In genomic region chr7:11272352-11272751, GRCh38 we compare ENCODE assay signal across 24 cellular contexts.
"Had no signal": no experiment of that assay in that cellular context is flagged by ENCODE, and none has a peak within 500 bp of the region (broad histone marks: within the 10 kb centered on the region; RNA-seq: fewer than 3 reads in every experiment).

No MANE protein-coding gene starts in this region.

- H3K27me3 ChIP-seq: colonic mucosa, dorsolateral prefrontal cortex, esophagus muscularis mucosa, esophagus squamous epithelium, foreskin keratinocyte, gastrocnemius medialis, gastroesophageal sphincter, heart left ventricle, heart right ventricle had no signal

- H3K9me3 ChIP-seq: colonic mucosa, esophagus muscularis mucosa, esophagus squamous epithelium, gastrocnemius medialis, gastroesophageal sphincter, heart left ventricle, heart right ventricle had no signal

- H3K36me3 ChIP-seq: colonic mucosa, esophagus muscularis mucosa, esophagus squamous epithelium, gastrocnemius medialis, gastroesophageal sphincter, heart left ventricle, heart right ventricle had no signal

- DNase-seq: colonic mucosa; cortex of kidney; dermis blood vessel endothelial cell; dorsolateral prefrontal cortex; effector CD4-positive, alpha-beta T cell; effector CD8-positive, alpha-beta T cell; effector memory CD4-positive, alpha-beta T cell; effector memory CD8-positive, alpha-beta T cell; endodermal cell; erythroblast; esophagus squamous epithelium; foreskin fibroblast; foreskin keratinocyte; foreskin melanocyte; gastrocnemius medialis; glutamatergic neuron; head of caudate nucleus; heart left ventricle; heart right ventricle had no signal

- H3K4me1 ChIP-seq: colonic mucosa, esophagus muscularis mucosa, esophagus squamous epithelium, foreskin keratinocyte, gastrocnemius medialis, gastroesophageal sphincter, heart left ventricle, heart right ventricle had no signal

- ATAC-seq: effector memory CD8-positive, alpha-beta T cell; esophagus mucosa; foreskin keratinocyte; gastrocnemius medialis; gastroesophageal sphincter; heart left ventricle; heart right ventricle had no signal

- H3K4me3 ChIP-seq: colonic mucosa, coronary artery, dorsolateral prefrontal cortex, esophagus muscularis mucosa, esophagus squamous epithelium, gastrocnemius medialis, gastroesophageal sphincter, heart left ventricle, heart right ventricle had no signal

- H3K27ac ChIP-seq: colonic mucosa, coronary artery, dorsolateral prefrontal cortex, epithelial cell of prostate, esophagus muscularis mucosa, esophagus squamous epithelium, foreskin keratinocyte, gastrocnemius medialis, gastroesophageal sphincter, heart left ventricle, heart right ventricle had no signal
